Comparison of ENCODE assay signal across 11 cellular contexts in genomic region chr10:75972494-75973276, GRCh38.
DNase-seq lines count a peak whose midpoint lies in the region; ATAC-seq and TF ChIP-seq lines count a peak whose summit lies in the region.
"Had no signal": no experiment of that assay in that cellular context is flagged by ENCODE, and none has a peak within 500 bp of the region (broad histone marks: within the 10 kb centered on the region; RNA-seq: fewer than 3 reads in every experiment).

No MANE protein-coding gene starts in this region.

- peaks cover 0 to 55% (median 0%) of the 10 kb centered on the region in 45 donors for H3K27me3 ChIP-seq in dorsolateral prefrontal cortex

- H3K4me3 ChIP-seq in astrocyte of the spinal cord (ENCODE audit: low read depth, low read length), result no peak overlapping the region
- no peak overlapping the region for H3K4me3 ChIP-seq in dorsolateral prefrontal cortex

- TF ChIP-seq CTCF in AG09319 (IDR thresholded peaks at IDR 0.05; ENCODE audit: low read depth, low read length) (no peak), astrocyte of the spinal cord (IDR thresholded peaks at IDR 0.05; ENCODE audit: low read depth, low read length) (no peak), dorsolateral prefrontal cortex (IDR thresholded peaks at IDR 0.05 in 54 of 56, conservative IDR thresholded peaks at IDR 0.05 in 2 of 56; ENCODE audit: low read depth in 1 of 56, partially characterized antibody in 56 of 56) (no peak)

- peak; percentile 22 for DNase-seq in AG09319 (ENCODE audit: extremely low read depth, low read depth)
- DNase-seq in NCI-H1105 treated with DMSO at 0.1 percent for 48 hours (lab: John Stamatoyannopoulos, UW), result peak; percentile 72
- DNase-seq in astrocyte of the spinal cord (ENCODE audit: low read depth, low spot score), result peak; percentile 66
- DNase-seq in left lobe of liver (ENCODE audit: low spot score), result no peak
- DNase-seq in head of caudate nucleus, result no peak
- DNase-seq in dorsolateral prefrontal cortex, result no peak
- no peak for DNase-seq in mesenteric fat pad (ENCODE audit: low spot score)
- DNase-seq in central memory CD4-positive, alpha-beta T cell, result no peak
- DNase-seq: NCI-H226; stimulated activated CD4-positive, alpha-beta T cell treated with anti-CD3 and anti-CD28 coated beads, Interleukin-2, amount 100 ng/mL, for 48 hours had no signal

- intact Hi-C loops in head of caudate nucleus (cut with DNase I), result no loop called here
- intact Hi-C loops in dorsolateral prefrontal cortex (cut with DNase I), result no loop called here

- no peak overlapping the region for H3K27ac ChIP-seq in dorsolateral prefrontal cortex

- ATAC-seq in left lobe of liver, result peak; percentile 40
- ATAC-seq: activated T-helper 17 cell treated with anti-CD3 and anti-CD28 coated beads, Interleukin-2, amount 50 U/mL, for 72 hours had no signal

- in situ Hi-C loops in astrocyte of the spinal cord (cut with HindIII; ENCODE audit: low sequenced_read_pairs), result no loop called here

Comparison
In these comparisons a context has a peak if more than half of its experiments do, and no peak if none do; other contexts are left out.
1. DNase-seq: peak in AG09319 (single experiment), NCI-H1105 treated with DMSO at 0.1 percent for 48 hours (single experiment) and astrocyte of the spinal cord (single experiment); none in left lobe of liver (single experiment), head of caudate nucleus (0 of 42), dorsolateral prefrontal cortex (0 of 10), mesenteric fat pad (single experiment) and central memory CD4-positive, alpha-beta T cell (single experiment).